2 cellular contexts compared by ENCODE assay signal in the genomic region with DNA sequence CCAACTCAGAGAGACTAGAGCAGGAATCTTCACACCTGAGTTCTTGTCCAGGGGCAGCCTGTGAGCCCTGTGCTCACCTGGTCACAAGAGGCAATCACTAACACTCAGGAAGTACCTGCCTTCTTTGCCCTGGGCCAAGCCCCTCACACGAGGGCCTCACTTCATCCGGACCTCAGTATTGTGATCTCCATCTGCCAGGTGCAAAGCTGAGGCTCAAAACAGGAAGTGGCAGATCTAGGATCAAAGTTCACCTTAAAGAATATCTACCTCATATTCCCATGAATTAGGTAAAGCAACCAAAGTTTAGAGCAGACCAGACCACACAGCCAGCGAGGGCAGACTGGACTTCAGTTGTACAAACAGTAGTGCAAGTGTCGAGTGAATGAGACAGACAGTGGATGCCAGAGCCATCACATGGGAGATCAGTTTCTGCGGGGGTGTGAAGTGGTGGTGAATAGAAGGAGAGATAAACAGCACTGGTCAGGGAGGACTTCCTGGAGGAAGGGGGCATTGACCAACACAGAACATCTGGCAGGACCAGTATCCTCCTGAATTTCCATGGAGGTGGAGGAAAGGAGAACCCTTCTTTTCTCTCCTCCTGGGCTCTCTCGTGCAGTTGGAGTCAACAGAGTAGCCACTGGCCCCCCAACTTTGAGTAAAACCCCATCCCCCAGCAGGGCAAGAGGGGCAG.
TF ChIP-seq lines count a peak whose summit lies in the region.

No MANE protein-coding gene starts in this region.

TF ChIP-seq in GM12878, 131 proteins besides CTCF, POLR2A, EP300 and RAD21 (continued from another document and continues in another):
- TF ChIP-seq, protein P1, sequence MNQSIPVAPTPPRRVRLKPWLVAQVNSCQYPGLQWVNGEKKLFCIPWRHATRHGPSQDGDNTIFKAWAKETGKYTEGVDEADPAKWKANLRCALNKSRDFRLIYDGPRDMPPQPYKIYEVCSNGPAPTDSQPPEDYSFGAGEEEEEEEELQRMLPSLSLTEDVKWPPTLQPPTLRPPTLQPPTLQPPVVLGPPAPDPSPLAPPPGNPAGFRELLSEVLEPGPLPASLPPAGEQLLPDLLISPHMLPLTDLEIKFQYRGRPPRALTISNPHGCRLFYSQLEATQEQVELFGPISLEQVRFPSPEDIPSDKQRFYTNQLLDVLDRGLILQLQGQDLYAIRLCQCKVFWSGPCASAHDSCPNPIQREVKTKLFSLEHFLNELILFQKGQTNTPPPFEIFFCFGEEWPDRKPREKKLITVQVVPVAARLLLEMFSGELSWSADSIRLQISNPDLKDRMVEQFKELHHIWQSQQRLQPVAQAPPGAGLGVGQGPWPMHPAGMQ (IDR thresholded peaks at IDR 0.05; ENCODE audit: borderline replicate concordance): no peak
- TF ChIP-seq, protein P2, sequence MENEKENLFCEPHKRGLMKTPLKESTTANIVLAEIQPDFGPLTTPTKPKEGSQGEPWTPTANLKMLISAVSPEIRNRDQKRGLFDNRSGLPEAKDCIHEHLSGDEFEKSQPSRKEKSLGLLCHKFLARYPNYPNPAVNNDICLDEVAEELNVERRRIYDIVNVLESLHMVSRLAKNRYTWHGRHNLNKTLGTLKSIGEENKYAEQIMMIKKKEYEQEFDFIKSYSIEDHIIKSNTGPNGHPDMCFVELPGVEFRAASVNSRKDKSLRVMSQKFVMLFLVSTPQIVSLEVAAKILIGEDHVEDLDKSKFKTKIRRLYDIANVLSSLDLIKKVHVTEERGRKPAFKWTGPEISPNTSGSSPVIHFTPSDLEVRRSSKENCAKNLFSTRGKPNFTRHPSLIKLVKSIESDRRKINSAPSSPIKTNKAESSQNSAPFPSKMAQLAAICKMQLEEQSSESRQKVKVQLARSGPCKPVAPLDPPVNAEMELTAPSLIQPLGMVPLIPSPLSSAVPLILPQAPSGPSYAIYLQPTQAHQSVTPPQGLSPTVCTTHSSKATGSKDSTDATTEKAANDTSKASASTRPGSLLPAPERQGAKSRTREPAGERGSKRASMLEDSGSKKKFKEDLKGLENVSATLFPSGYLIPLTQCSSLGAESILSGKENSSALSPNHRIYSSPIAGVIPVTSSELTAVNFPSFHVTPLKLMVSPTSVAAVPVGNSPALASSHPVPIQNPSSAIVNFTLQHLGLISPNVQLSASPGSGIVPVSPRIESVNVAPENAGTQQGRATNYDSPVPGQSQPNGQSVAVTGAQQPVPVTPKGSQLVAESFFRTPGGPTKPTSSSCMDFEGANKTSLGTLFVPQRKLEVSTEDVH (IDR thresholded peaks at IDR 0.05; ENCODE audit: low read depth, partially characterized antibody): no peak
- TF ChIP-seq SP1 (IDR thresholded peaks at IDR 0.05; ENCODE audit: low read depth, low read length) (no peak), ZBTB4 (CRISPR knock-in tag; IDR thresholded peaks at IDR 0.05) (no peak), TARDBP (IDR thresholded peaks at IDR 0.05; ENCODE audit: borderline replicate concordance) (no peak), POU2F2 (IDR thresholded peaks at IDR 0.05; ENCODE audit: borderline replicate concordance, low read depth, low read length) (no peak), NFXL1 (IDR thresholded peaks at IDR 0.05; ENCODE audit: borderline replicate concordance) (no peak), MEF2B (IDR thresholded peaks at IDR 0.05; ENCODE audit: partially characterized antibody, poor library complexity, severe bottlenecking) (no peak), IKZF1 (conservative IDR thresholded peaks at IDR 0.05) (0 out of 2 replicates have a peak, but pooled peaks have one; percentile 18), BACH1 (IDR thresholded peaks at IDR 0.05; ENCODE audit: borderline replicate concordance) (no peak), SPI1 (IDR thresholded peaks at IDR 0.05; ENCODE audit: borderline replicate concordance, insufficient read depth, low read depth, low read length) (peak; percentile 41; the same call in 1 of the 2 replicates), IRF4 (IDR thresholded peaks at IDR 0.05; ENCODE audit: low read depth, low read length) (no peak), ZNF274 (IDR thresholded peaks at IDR 0.05; ENCODE audit: insufficient read depth, insufficient read length) (no peak), RELA (IDR thresholded peaks at IDR 0.05; ENCODE audit: borderline replicate concordance, partially characterized antibody) (no peak), E2F4 (IDR thresholded peaks at IDR 0.05; ENCODE audit: low read depth, low read length) (no peak), NBN (IDR thresholded peaks at IDR 0.05) (no peak), NR2F1 (conservative IDR thresholded peaks at IDR 0.05) (0 out of 2 replicates have a peak, but pooled peaks have one; percentile 28), ZNF217 (IDR thresholded peaks at IDR 0.05) (no peak)

TF ChIP-seq in HepG2, 621 proteins besides CTCF, POLR2A, EP300 and RAD21 (continued from another document):
- no peak for TF ChIP-seq HBP1 (CRISPR knock-in tag; IDR thresholded peaks at IDR 0.05; ENCODE audit: low read depth)
- 0 out of 2 replicates have a peak, but pooled peaks have one; percentile 9 for TF ChIP-seq HNF4A (CRISPR knock-in tag; IDR thresholded peaks at IDR 0.05)
- no peak for TF ChIP-seq ZNF674 (CRISPR knock-in tag; IDR thresholded peaks at IDR 0.05; ENCODE audit: low read depth)
- TF ChIP-seq MLX (CRISPR knock-in tag; IDR thresholded peaks at IDR 0.05): no peak
- no peak for TF ChIP-seq ZNF256 (CRISPR knock-in tag; conservative IDR thresholded peaks at IDR 0.05)
- TF ChIP-seq ZNF460 (CRISPR knock-in tag; IDR thresholded peaks at IDR 0.05; ENCODE audit: borderline replicate concordance): no peak
- TF ChIP-seq SNRNP70 (IDR thresholded peaks at IDR 0.05; ENCODE audit: low read depth, low read length): no peak
- TF ChIP-seq FOSL1 (CRISPR knock-in tag; IDR thresholded peaks at IDR 0.05; ENCODE audit: borderline replicate concordance): no peak
- TF ChIP-seq GABPA (IDR thresholded peaks at IDR 0.05; ENCODE audit: low read depth, low read length): no peak
- peak; percentile 53 for TF ChIP-seq GABPA (CRISPR knock-in tag; IDR thresholded peaks at IDR 0.05; ENCODE audit: low read depth)
- TF ChIP-seq IKZF5 (CRISPR knock-in tag; IDR thresholded peaks at IDR 0.05): no peak
- no peak for TF ChIP-seq KMT2A (CRISPR knock-in tag; IDR thresholded peaks at IDR 0.05)
- TF ChIP-seq TRIM24 (CRISPR knock-in tag; IDR thresholded peaks at IDR 0.05): no peak
